ENCODE assay signal across 1 cellular context in genomic region chr3:9779197-9779596, GRCh38.
TF ChIP-seq lines count a peak whose summit lies in the region.

No MANE protein-coding gene starts in this region.

TF ChIP-seq in WTC11, 78 proteins besides CTCF, POLR2A, EP300 and RAD21 (continued from another document):
- TF ChIP-seq ERG (CRISPR knock-in tag; IDR thresholded peaks at IDR 0.05) (no peak), ARID4B (CRISPR knock-in tag; IDR thresholded peaks at IDR 0.05; ENCODE audit: borderline replicate concordance) (no peak), ETV6 (CRISPR knock-in tag; IDR thresholded peaks at IDR 0.05) (no peak), IRF1 (CRISPR knock-in tag; IDR thresholded peaks at IDR 0.05) (no peak), ZNF138 (CRISPR knock-in tag; conservative IDR thresholded peaks at IDR 0.05) (no peak), JUN (CRISPR knock-in tag; IDR thresholded peaks at IDR 0.05) (no peak), E2F1 (CRISPR knock-in tag; IDR thresholded peaks at IDR 0.05) (no peak)
